8 cellular contexts compared by ENCODE assay signal in genomic region chr3:75294124-75294523, GRCh38.
DNase-seq lines count a peak whose midpoint lies in the region; ATAC-seq and TF ChIP-seq lines count a peak whose summit lies in the region.

No MANE protein-coding gene starts in this region.

- TF ChIP-seq POLR2A in prostate gland (IDR thresholded peaks at IDR 0.05), result no peak

- H3K36me3 ChIP-seq in prostate gland, result no peaks in the 10 kb centered on the region

- H3K4me1 ChIP-seq in prostate gland (replicated peaks), result no peaks in the 10 kb centered on the region

- 11% methylated on average over 4 of the region's 4 CpGs for WGBS in prostate gland

- no peak overlapping the region for H3K27ac ChIP-seq in prostate gland

- no peaks in the 10 kb centered on the region for H3K4me1 Mint-ChIP-seq in activated T-helper 1 cell treated with anti-CD3 and anti-CD28 coated beads, Interleukin-12 subunit alpha, Interleukin-12 subunit beta, Interleukin-2, Interleukin-4 antibody, amounts not matched to agents 30 ng/mL and 10 ng/mL and 1 ng/mL, durations not matched to agents 14 hours and 24 hours and 36 hours (ENCODE audit: low read depth)

- H3K4me3 ChIP-seq in prostate gland, result no peak overlapping the region

- no peaks in the 10 kb centered on the region for H3K27me3 ChIP-seq in prostate gland (replicated peaks; ENCODE audit: insufficient read depth)

- DNase-seq in NCI-H524 (lab: John Stamatoyannopoulos, UW) (peak; percentile 11 to 35), NCI-H524 treated with DMSO at 0.1 percent for 48 hours (lab: John Stamatoyannopoulos, UW) (no peak), germinal center (ENCODE audit: low spot score) (peak; percentile 2), prostate gland (ENCODE audit: low spot score) (no peak), GF-D8 (lab: John Stamatoyannopoulos, UW) (no peak)
- no peak for DNase-seq in activated T-helper 1 cell treated with anti-CD3 and anti-CD28 coated beads, Interleukin-12 subunit alpha, Interleukin-12 subunit beta, Interleukin-2, Interleukin-4 antibody, amounts not matched to agents 30 ng/mL and 10 ng/mL and 1 ng/mL, durations not matched to agents 14 hours and 24 hours and 36 hours (ENCODE audit: low spot score)

- H3K36me3 Mint-ChIP-seq in activated T-helper 1 cell treated with anti-CD3 and anti-CD28 coated beads, Interleukin-12 subunit alpha, Interleukin-12 subunit beta, Interleukin-2, Interleukin-4 antibody, amounts not matched to agents 30 ng/mL and 10 ng/mL and 1 ng/mL, durations not matched to agents 14 hours and 24 hours and 36 hours (ENCODE audit: low read depth), result no peaks in the 10 kb centered on the region

- no peaks in the 10 kb centered on the region for H3K9me3 ChIP-seq in prostate gland

- intact Hi-C loops in prostate gland (cut with DNase I), result loop anchor here (5.0 kb wide), 1 partner anchor 133 kb away; no protein-coding TSS in a partner anchor
- intact Hi-C loops in activated T-helper 1 cell treated with anti-CD3 and anti-CD28 coated beads, Interleukin-12 subunit alpha, Interleukin-12 subunit beta, Interleukin-2, Interleukin-4 antibody, amounts not matched to agents 30 ng/mL and 10 ng/mL and 1 ng/mL, durations not matched to agents 14 hours and 24 hours and 36 hours (cut with micrococcal nuclease), result loop anchor here (10.0 kb wide), 1 partner anchor 131 kb away; no protein-coding TSS in a partner anchor

- H3K4me3 Mint-ChIP-seq in activated T-helper 1 cell treated with anti-CD3 and anti-CD28 coated beads, Interleukin-12 subunit alpha, Interleukin-12 subunit beta, Interleukin-2, Interleukin-4 antibody, amounts not matched to agents 30 ng/mL and 10 ng/mL and 1 ng/mL, durations not matched to agents 14 hours and 24 hours and 36 hours, result no peak overlapping the region

- ATAC-seq in HG02884 (IDR thresholded peaks at IDR 0.05; ENCODE audit: unreplicated experiment) (peak; percentile 89), SK-N-SH treated with all-trans-retinoic acid at 6 μM for 48 hours (peak; percentile 87)

- peak in 3 of 4 experiments; percentile 42 to 65 (median 58) for TF ChIP-seq CTCF in prostate gland (IDR thresholded peaks at IDR 0.05)

- H3K27me3 Mint-ChIP-seq in activated T-helper 1 cell treated with anti-CD3 and anti-CD28 coated beads, Interleukin-12 subunit alpha, Interleukin-12 subunit beta, Interleukin-2, Interleukin-4 antibody, amounts not matched to agents 30 ng/mL and 10 ng/mL and 1 ng/mL, durations not matched to agents 14 hours and 24 hours and 36 hours (ENCODE audit: insufficient read depth), result peaks cover 2% of the 10 kb centered on the region

- H3K9me3 Mint-ChIP-seq in activated T-helper 1 cell treated with anti-CD3 and anti-CD28 coated beads, Interleukin-12 subunit alpha, Interleukin-12 subunit beta, Interleukin-2, Interleukin-4 antibody, amounts not matched to agents 30 ng/mL and 10 ng/mL and 1 ng/mL, durations not matched to agents 14 hours and 24 hours and 36 hours, result no peaks in the 10 kb centered on the region

- H3K27ac Mint-ChIP-seq in activated T-helper 1 cell treated with anti-CD3 and anti-CD28 coated beads, Interleukin-12 subunit alpha, Interleukin-12 subunit beta, Interleukin-2, Interleukin-4 antibody, amounts not matched to agents 30 ng/mL and 10 ng/mL and 1 ng/mL, durations not matched to agents 14 hours and 24 hours and 36 hours, result no peak overlapping the region

TF ChIP-seq in SK-N-SH treated with all-trans-retinoic acid at 6 μM for 48 hours, 23 proteins besides CTCF, POLR2A, EP300 and RAD21 (continues in another document):
- TF ChIP-seq ZFP30 (CRISPR knock-in tag; IDR thresholded peaks at IDR 0.05) (no peak), CREB5 (CRISPR knock-in tag; IDR thresholded peaks at IDR 0.05; ENCODE audit: low read depth) (no peak), OSR1 (CRISPR knock-in tag; IDR thresholded peaks at IDR 0.05) (no peak), ZC3H10 (CRISPR knock-in tag; IDR thresholded peaks at IDR 0.05) (no peak), CSRNP3 (CRISPR knock-in tag; IDR thresholded peaks at IDR 0.05) (no peak), TSHZ2 (CRISPR knock-in tag; IDR thresholded peaks at IDR 0.05) (no peak), POU6F1 (CRISPR knock-in tag; IDR thresholded peaks at IDR 0.05; ENCODE audit: borderline replicate concordance, low read depth) (no peak), PATZ1 (CRISPR knock-in tag; IDR thresholded peaks at IDR 0.05; ENCODE audit: borderline replicate concordance) (no peak), CSDC2 (CRISPR knock-in tag; IDR thresholded peaks at IDR 0.05) (no peak), RARB (CRISPR knock-in tag; IDR thresholded peaks at IDR 0.05) (no peak), SNAI2 (CRISPR knock-in tag; IDR thresholded peaks at IDR 0.05) (no peak), TOX (CRISPR knock-in tag; IDR thresholded peaks at IDR 0.05; ENCODE audit: borderline replicate concordance) (no peak), ESRRG (CRISPR knock-in tag; IDR thresholded peaks at IDR 0.05) (no peak)

Comparison
In these comparisons a context has a peak if more than half of its experiments do, and no peak if none do; other contexts are left out.
1. DNase-seq: peak in NCI-H524 (2 of 2) and germinal center (single experiment); none in NCI-H524 treated with DMSO at 0.1 percent for 48 hours (single experiment), prostate gland (single experiment), GF-D8 (single experiment) and activated T-helper 1 cell treated with anti-CD3 and anti-CD28 coated beads, Interleukin-12 subunit alpha, Interleukin-12 subunit beta, Interleukin-2, Interleukin-4 antibody, amounts not matched to agents 30 ng/mL and 10 ng/mL and 1 ng/mL, durations not matched to agents 14 hours and 24 hours and 36 hours (single experiment).